Comparison of ENCODE assay signal across 14 cellular contexts in genomic region chr7:87318741-87319140, GRCh38. TPM values are rescaled to one million over a fixed set of nuclear protein-coding genes. Genes with fewer than 3 reads are reported as not detected.
DNase-seq lines count a peak whose midpoint lies in the region; ATAC-seq and TF ChIP-seq lines count a peak whose summit lies in the region.
"Had no signal": no experiment of that assay in that cellular context is flagged by ENCODE, and none has a peak within 500 bp of the region (broad histone marks: within the 10 kb centered on the region; RNA-seq: fewer than 3 reads in every experiment).

No MANE protein-coding gene starts in this region.

- peaks cover 8% of the 10 kb centered on the region for H3K4me1 Mint-ChIP-seq in activated CD8-positive, alpha-beta memory T cell treated with anti-CD3 and anti-CD28 coated beads, Interleukin-2, amount 10 ng/mL, durations not matched to agents 7 days and 5 days
- peaks cover 7% of the 10 kb centered on the region for H3K4me1 Mint-ChIP-seq in stimulated activated memory B cell treated with anti-CD40 and anti-IgM and Interleukin-4, amounts not matched to agents 10 μg/mL and 1 μg/mL and 100 μg/mL, for 72 hours

- peaks cover 4% of the 10 kb centered on the region for H3K9me3 Mint-ChIP-seq in activated CD8-positive, alpha-beta memory T cell treated with anti-CD3 and anti-CD28 coated beads, Interleukin-2, amount 10 ng/mL, durations not matched to agents 7 days and 5 days (ENCODE audit: low read depth)
- peaks cover 4% of the 10 kb centered on the region for H3K9me3 Mint-ChIP-seq in stimulated activated memory B cell treated with anti-CD40 and anti-IgM and Interleukin-4, amounts not matched to agents 10 μg/mL and 1 μg/mL and 100 μg/mL, for 72 hours

- peak overlapping the region; percentile 74 for H3K27ac Mint-ChIP-seq in activated CD8-positive, alpha-beta memory T cell treated with anti-CD3 and anti-CD28 coated beads, Interleukin-2, amount 10 ng/mL, durations not matched to agents 7 days and 5 days
- peak overlapping the region; percentile 70 for H3K27ac Mint-ChIP-seq in stimulated activated memory B cell treated with anti-CD40 and anti-IgM and Interleukin-4, amounts not matched to agents 10 μg/mL and 1 μg/mL and 100 μg/mL, for 72 hours
- H3K27ac Mint-ChIP-seq: nephron had no signal

- peak; percentile 42 for ATAC-seq in activated CD8-positive, alpha-beta memory T cell treated with anti-CD3 and anti-CD28 coated beads, Interleukin-2, amount 10 ng/mL, durations not matched to agents 7 days and 5 days
- ATAC-seq in stimulated activated memory B cell treated with anti-CD40 and anti-IgM and Interleukin-4, amounts not matched to agents 10 μg/mL and 1 μg/mL and 100 μg/mL, for 72 hours: no peak
- ATAC-seq: GM12878 had no signal

- CTCF ChIA-PET in activated CD8-positive, alpha-beta memory T cell treated with anti-CD3 and anti-CD28 coated beads, Interleukin-2, amount 10 ng/mL, durations not matched to agents 7 days and 5 days (lab: Charles Lee): interaction anchor here (1.3 to 3.1 kb wide), 2 partner anchors 26 to 97 kb away, joined by 4 to 15 read pairs; no protein-coding TSS in a partner anchor

- H3K27me3 ChIP-seq in dorsolateral prefrontal cortex: no peaks in the 10 kb centered on the region

- TF ChIP-seq CTCF in epithelial cell of esophagus (IDR thresholded peaks at IDR 0.05; ENCODE audit: insufficient read depth, low read depth, low read length, missing control alignments) (peak; percentile 21), dorsolateral prefrontal cortex (IDR thresholded peaks at IDR 0.05 in 54 of 56, conservative IDR thresholded peaks at IDR 0.05 in 2 of 56; ENCODE audit: low read depth in 1 of 56, partially characterized antibody in 56 of 56) (no peak)

- H3K27me3 Mint-ChIP-seq in activated CD8-positive, alpha-beta memory T cell treated with anti-CD3 and anti-CD28 coated beads, Interleukin-2, amount 10 ng/mL, durations not matched to agents 7 days and 5 days: no peaks in the 10 kb centered on the region
- no peaks in the 10 kb centered on the region for H3K27me3 Mint-ChIP-seq in stimulated activated memory B cell treated with anti-CD40 and anti-IgM and Interleukin-4, amounts not matched to agents 10 μg/mL and 1 μg/mL and 100 μg/mL, for 72 hours

- H3K27ac ChIP-seq in dorsolateral prefrontal cortex: no peak overlapping the region
- H3K27ac ChIP-seq: GM23248 had no signal

- intact Hi-C loops in dorsolateral prefrontal cortex (cut with DNase I): no loop called here

- H3K36me3 Mint-ChIP-seq in activated CD8-positive, alpha-beta memory T cell treated with anti-CD3 and anti-CD28 coated beads, Interleukin-2, amount 10 ng/mL, durations not matched to agents 7 days and 5 days: peaks cover 7% of the 10 kb centered on the region
- peaks cover 25% of the 10 kb centered on the region for H3K36me3 Mint-ChIP-seq in stimulated activated memory B cell treated with anti-CD40 and anti-IgM and Interleukin-4, amounts not matched to agents 10 μg/mL and 1 μg/mL and 100 μg/mL, for 72 hours

- peak overlapping the region; percentile 51 for H3K4me3 ChIP-seq in epithelial cell of esophagus (ENCODE audit: low read length)
- no peak overlapping the region for H3K4me3 ChIP-seq in dorsolateral prefrontal cortex
- H3K4me3 ChIP-seq: GM12878, GM23248 had no signal

- no peak for DNase-seq in activated CD8-positive, alpha-beta memory T cell treated with anti-CD3 and anti-CD28 coated beads, Interleukin-2, amount 10 ng/mL, durations not matched to agents 7 days and 5 days
- no peak for DNase-seq in activated CD8-positive, alpha-beta memory T cell treated with anti-CD3 and anti-CD28 coated beads, Interleukin-2, amount 50 U/mL, for 48 hours
- DNase-seq in NCI-H345 (lab: John Stamatoyannopoulos, UW) (peak; percentile 47), epithelial cell of esophagus (ENCODE audit: low read depth) (peak; percentile 19), nucleus accumbens (lab: John Stamatoyannopoulos, UW) (no peak), iPS-NIHi7 (ENCODE audit: extremely low spot score) (no peak), dorsolateral prefrontal cortex (no peak)
- DNase-seq: activated CD4-positive, alpha-beta T cell treated with anti-CD3 and anti-CD28 coated beads for 4 hours; GM23248; heart right ventricle; stimulated activated CD4-positive, alpha-beta T cell treated with anti-CD3 and anti-CD28 coated beads, Interleukin-4, amount 100 ng/mL, for 1 hour had no signal

- H3K4me3 Mint-ChIP-seq in activated CD8-positive, alpha-beta memory T cell treated with anti-CD3 and anti-CD28 coated beads, Interleukin-2, amount 10 ng/mL, durations not matched to agents 7 days and 5 days: peak overlapping the region; percentile 66
- no peak overlapping the region for H3K4me3 Mint-ChIP-seq in stimulated activated memory B cell treated with anti-CD40 and anti-IgM and Interleukin-4, amounts not matched to agents 10 μg/mL and 1 μg/mL and 100 μg/mL, for 72 hours
- H3K4me3 Mint-ChIP-seq: nephron had no signal

RNA-seq across cellular contexts. Expression of gene CROT, which starts 26.7 kb away (rescaled TPM):
- 10 to 100 TPM; 10.3 to 11.5 TPM for total RNA-seq in activated CD8-positive, alpha-beta memory T cell treated with anti-CD3 and anti-CD28 coated beads, Interleukin-2, amount 10 ng/mL, durations not matched to agents 7 days and 5 days
- total RNA-seq in dorsolateral prefrontal cortex: 10 to 100 TPM in 111 of 120 experiments, 1 to 10 TPM in 9; 7.7 to 20.4 (median 13.5) TPM

Comparison
In these comparisons a context has a peak if more than half of its experiments do, and no peak if none do; other contexts are left out.
1. DNase-seq: peak in NCI-H345 (single experiment) and epithelial cell of esophagus (single experiment); none in activated CD8-positive, alpha-beta memory T cell treated with anti-CD3 and anti-CD28 coated beads, Interleukin-2, amount 10 ng/mL, durations not matched to agents 7 days and 5 days (single experiment), activated CD8-positive, alpha-beta memory T cell treated with anti-CD3 and anti-CD28 coated beads, Interleukin-2, amount 50 U/mL, for 48 hours (single experiment), nucleus accumbens (0 of 56), iPS-NIHi7 (single experiment) and dorsolateral prefrontal cortex (0 of 10).